ENCODE assay signal across 8 cellular contexts in genomic region chr1:10032590-10033358, GRCh38. TPM values are rescaled to one million over a fixed set of nuclear protein-coding genes. Genes with fewer than 3 reads are reported as not detected.
DNase-seq lines count a peak whose midpoint lies in the region; FAIRE-seq and TF ChIP-seq lines count a peak whose summit lies in the region.

Gene UBE4B (plus strand): TSS chr1:10032958. CDS start chr1:10033671, 713 bp downstream.

- peak; percentile 84 for TF ChIP-seq RAD21 in neural cell (conservative IDR thresholded peaks at IDR 0.05)

- peak within 1 kb of the TSS; percentile 91 for H3K9ac ChIP-seq in neural cell (ENCODE audit: low read length)

- peak; percentile 97 for FAIRE-seq in G401.6 (lab: Jason Lieb, UNC)

- 0 to 1% (median 1%) methylated on average over 23 to 73 of the region's 73 CpGs for WGBS in stomach, 5 donors

- H3K27ac ChIP-seq in neural cell (ENCODE audit: low read length) = peak within 1 kb of the TSS; percentile 89
- H3K27ac ChIP-seq in stomach = peak within 1 kb of the TSS; percentile 91 to 97 (median 94)

- H3K4me3 ChIP-seq in HAP-1 = peak within 1 kb of the TSS; percentile 81
- H3K4me3 ChIP-seq in MG63 = peak within 1 kb of the TSS; percentile 97
- H3K4me3 ChIP-seq in neural cell (ENCODE audit: low read length) = peak within 1 kb of the TSS; percentile 78
- H3K4me3 ChIP-seq in stomach = peak within 1 kb of the TSS; percentile 84 to 94 (median 86)

- TF ChIP-seq CTCF in neural cell (IDR thresholded peaks at IDR 0.05; ENCODE audit: poor library complexity, severe bottlenecking) = peak; percentile 99
- peak in 5 of 7 experiments; percentile 63 to 90 (median 77) for TF ChIP-seq CTCF in stomach (IDR thresholded peaks at IDR 0.05)

- H3K4me2 ChIP-seq in neural cell (ENCODE audit: low read length) = peak within 1 kb of the TSS; percentile 99

- peaks cover 11% of the 10 kb centered on the region for H3K36me3 ChIP-seq in HAP-1 (replicated peaks)
- peaks cover 16% of the 10 kb centered on the region for H3K36me3 ChIP-seq in MG63
- no peaks in the 10 kb centered on the region for H3K36me3 ChIP-seq in neural cell (ENCODE audit: insufficient read depth, low read length)
- H3K36me3 ChIP-seq in stomach = peaks cover 7 to 16% (median 14%) of the 10 kb centered on the region in 4 donors

- H3K27me3 ChIP-seq in HAP-1 (ENCODE audit: low read depth) (no peaks in the 10 kb centered on the region), MG63 (no peaks in the 10 kb centered on the region), neural cell (ENCODE audit: insufficient read depth, low read depth, low read length) (no peaks in the 10 kb centered on the region), stomach (no peaks in the 10 kb centered on the region)

- H3K9me2 ChIP-seq in neural cell (ENCODE audit: insufficient read depth, low read length) = no peaks in the 10 kb centered on the region

- no peaks in the 10 kb centered on the region for H4K20me1 ChIP-seq in neural cell (ENCODE audit: insufficient read depth)

- in situ Hi-C loops in HAP-1 (cut with MboI; ENCODE audit: low sequenced_read_pairs) = no loop called here

- no peak for TF ChIP-seq POLR2A in stomach (IDR thresholded peaks at IDR 0.05)

- H2AFZ ChIP-seq in neural cell (ENCODE audit: low read depth, low read length) = peak within 1 kb of the TSS; percentile 41

- H3F3A ChIP-seq in neural cell (ENCODE audit: insufficient read depth, low read length, poor library complexity, severe bottlenecking) = no peaks in the 10 kb centered on the region

- H3K79me2 ChIP-seq in neural cell (replicated peaks; ENCODE audit: insufficient read depth, low read length) = peaks cover 30% of the 10 kb centered on the region

- H3K9me3 ChIP-seq in HAP-1 = 0 out of 2 replicates have a peak, but pooled peaks cover 2% of the 10 kb centered on the region
- H3K9me3 ChIP-seq in MG63 = no peaks in the 10 kb centered on the region
- no peaks in the 10 kb centered on the region for H3K9me3 ChIP-seq in neural cell (ENCODE audit: low read length)
- no peaks in the 10 kb centered on the region for H3K9me3 ChIP-seq in stomach

- DNase-seq in HAP-1 (ENCODE audit: low spot score in 2 of 2) = peak; percentile 97 to 98
- DNase-seq in MG63 = peak; percentile 95
- DNase-seq in SHP77 treated with DMSO at 0.1 percent for 48 hours (lab: John Stamatoyannopoulos, UW) = peak; percentile 96
- peak; percentile 100 for DNase-seq in activated effector memory CD4-positive, alpha-beta T cell treated with anti-CD3 and anti-CD28 coated beads, Interleukin-2, amount 50 U/mL, for 16 hours
- DNase-seq in fibroblast of the conjunctiva (ENCODE audit: low read depth) = peak; percentile 96
- DNase-seq in stomach = peak; percentile 99

- intact Hi-C loops in stomach (cut with DNase I; ENCODE audit: low total_unique reads) = loop anchor here (10.0 kb wide), 2 partner anchors 88 to 158 kb away; partner anchors contain the start of genes LZIC and NMNAT1

- H3K4me1 ChIP-seq in HAP-1 (peaks cover 23% of the 10 kb centered on the region), stomach (peaks cover 12 to 53% (median 30%) of the 10 kb centered on the region in 4 donors)

- TF ChIP-seq EP300 in neural cell (conservative IDR thresholded peaks at IDR 0.05; ENCODE audit: poor library complexity, severe bottlenecking) (peak; percentile 18), stomach (IDR thresholded peaks at IDR 0.05) (no peak)

TF ChIP-seq in neural cell, 6 proteins besides CTCF, POLR2A, EP300 and RAD21:
- TF ChIP-seq REST (IDR thresholded peaks at IDR 0.05; ENCODE audit: borderline replicate concordance) = peak; percentile 66
- peak; percentile 72 for TF ChIP-seq POLR2AphosphoS5 (IDR thresholded peaks at IDR 0.05)
- TF ChIP-seq MXI1 (conservative IDR thresholded peaks at IDR 0.05; ENCODE audit: poor library complexity, severe bottlenecking) = peak; percentile 71
- no peak for TF ChIP-seq EZH2 (IDR thresholded peaks at IDR 0.05; ENCODE audit: borderline replicate concordance, insufficient read depth, low read length, poor library complexity, severe bottlenecking)
- TF ChIP-seq TAF1 (IDR thresholded peaks at IDR 0.05; ENCODE audit: low read depth) = peak; percentile 60
- peak; percentile 92 for TF ChIP-seq SMC3 (conservative IDR thresholded peaks at IDR 0.05; ENCODE audit: poor library complexity)

RNA-seq across cellular contexts. Expression of gene UBE4B, which starts in this region (rescaled TPM):
- 13.5 and 15.0 TPM in 2 replicates for total RNA-seq in MG63 (2014; rRNA removed; shearing (Covaris generic); ENCODE audit: low replicate concordance)
- polyA plus RNA-seq in neural cell (28.9 and 30.8 TPM in 2 replicates), stomach (10 to 100 TPM; 13.3 to 17.1 (median 15.6) TPM)
- 42.1 and 52.8 TPM in 2 replicates for polyA minus RNA-seq in neural cell
- 10 to 100 TPM; 37.1 to 82.9 (median 42.6) TPM for total RNA-seq in stomach

Comparison
In these comparisons a context has a peak if more than half of its experiments do, and no peak if none do; other contexts are left out.
1. Peak in every context shown above with its lines: DNase-seq, H3K4me3 ChIP-seq and H3K27ac ChIP-seq.